1 cellular context compared by ENCODE assay signal in the genomic region with DNA sequence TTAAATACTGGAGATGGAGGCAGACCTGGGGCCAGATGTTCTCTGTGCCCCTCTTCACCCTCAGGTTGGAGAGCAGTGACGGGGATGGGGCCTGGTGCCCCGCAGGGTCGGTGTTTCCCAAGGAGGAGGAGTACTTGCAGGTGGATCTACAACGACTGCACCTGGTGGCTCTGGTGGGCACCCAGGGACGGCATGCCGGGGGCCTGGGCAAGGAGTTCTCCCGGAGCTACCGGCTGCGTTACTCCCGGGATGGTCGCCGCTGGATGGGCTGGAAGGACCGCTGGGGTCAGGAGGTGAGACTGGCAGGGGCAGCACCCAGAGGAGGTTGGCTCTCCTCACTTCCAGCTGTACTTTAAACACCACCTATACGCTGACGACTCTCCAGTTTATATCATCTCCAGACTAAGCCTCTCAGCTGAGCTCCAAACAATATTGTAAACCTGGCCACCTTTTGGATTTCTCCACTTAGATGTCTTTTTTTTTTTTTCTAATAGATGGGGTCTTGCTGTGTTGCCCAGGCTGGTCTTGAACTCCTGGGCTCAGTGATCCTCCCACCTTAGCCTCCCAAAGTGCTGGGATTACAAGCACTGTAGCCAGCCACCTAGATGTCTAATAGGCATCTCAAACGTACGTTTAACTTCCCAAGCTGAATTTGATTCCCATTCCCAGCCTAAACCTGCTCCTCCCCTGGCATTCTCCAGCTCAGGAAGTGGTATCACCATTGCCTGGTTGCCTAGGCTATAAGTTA.
TF ChIP-seq lines count a peak whose summit lies in the region.

No MANE protein-coding gene starts in this region.

TF ChIP-seq in K562, 482 proteins besides CTCF, POLR2A, EP300 and RAD21:
- TF ChIP-seq, protein P1, sequence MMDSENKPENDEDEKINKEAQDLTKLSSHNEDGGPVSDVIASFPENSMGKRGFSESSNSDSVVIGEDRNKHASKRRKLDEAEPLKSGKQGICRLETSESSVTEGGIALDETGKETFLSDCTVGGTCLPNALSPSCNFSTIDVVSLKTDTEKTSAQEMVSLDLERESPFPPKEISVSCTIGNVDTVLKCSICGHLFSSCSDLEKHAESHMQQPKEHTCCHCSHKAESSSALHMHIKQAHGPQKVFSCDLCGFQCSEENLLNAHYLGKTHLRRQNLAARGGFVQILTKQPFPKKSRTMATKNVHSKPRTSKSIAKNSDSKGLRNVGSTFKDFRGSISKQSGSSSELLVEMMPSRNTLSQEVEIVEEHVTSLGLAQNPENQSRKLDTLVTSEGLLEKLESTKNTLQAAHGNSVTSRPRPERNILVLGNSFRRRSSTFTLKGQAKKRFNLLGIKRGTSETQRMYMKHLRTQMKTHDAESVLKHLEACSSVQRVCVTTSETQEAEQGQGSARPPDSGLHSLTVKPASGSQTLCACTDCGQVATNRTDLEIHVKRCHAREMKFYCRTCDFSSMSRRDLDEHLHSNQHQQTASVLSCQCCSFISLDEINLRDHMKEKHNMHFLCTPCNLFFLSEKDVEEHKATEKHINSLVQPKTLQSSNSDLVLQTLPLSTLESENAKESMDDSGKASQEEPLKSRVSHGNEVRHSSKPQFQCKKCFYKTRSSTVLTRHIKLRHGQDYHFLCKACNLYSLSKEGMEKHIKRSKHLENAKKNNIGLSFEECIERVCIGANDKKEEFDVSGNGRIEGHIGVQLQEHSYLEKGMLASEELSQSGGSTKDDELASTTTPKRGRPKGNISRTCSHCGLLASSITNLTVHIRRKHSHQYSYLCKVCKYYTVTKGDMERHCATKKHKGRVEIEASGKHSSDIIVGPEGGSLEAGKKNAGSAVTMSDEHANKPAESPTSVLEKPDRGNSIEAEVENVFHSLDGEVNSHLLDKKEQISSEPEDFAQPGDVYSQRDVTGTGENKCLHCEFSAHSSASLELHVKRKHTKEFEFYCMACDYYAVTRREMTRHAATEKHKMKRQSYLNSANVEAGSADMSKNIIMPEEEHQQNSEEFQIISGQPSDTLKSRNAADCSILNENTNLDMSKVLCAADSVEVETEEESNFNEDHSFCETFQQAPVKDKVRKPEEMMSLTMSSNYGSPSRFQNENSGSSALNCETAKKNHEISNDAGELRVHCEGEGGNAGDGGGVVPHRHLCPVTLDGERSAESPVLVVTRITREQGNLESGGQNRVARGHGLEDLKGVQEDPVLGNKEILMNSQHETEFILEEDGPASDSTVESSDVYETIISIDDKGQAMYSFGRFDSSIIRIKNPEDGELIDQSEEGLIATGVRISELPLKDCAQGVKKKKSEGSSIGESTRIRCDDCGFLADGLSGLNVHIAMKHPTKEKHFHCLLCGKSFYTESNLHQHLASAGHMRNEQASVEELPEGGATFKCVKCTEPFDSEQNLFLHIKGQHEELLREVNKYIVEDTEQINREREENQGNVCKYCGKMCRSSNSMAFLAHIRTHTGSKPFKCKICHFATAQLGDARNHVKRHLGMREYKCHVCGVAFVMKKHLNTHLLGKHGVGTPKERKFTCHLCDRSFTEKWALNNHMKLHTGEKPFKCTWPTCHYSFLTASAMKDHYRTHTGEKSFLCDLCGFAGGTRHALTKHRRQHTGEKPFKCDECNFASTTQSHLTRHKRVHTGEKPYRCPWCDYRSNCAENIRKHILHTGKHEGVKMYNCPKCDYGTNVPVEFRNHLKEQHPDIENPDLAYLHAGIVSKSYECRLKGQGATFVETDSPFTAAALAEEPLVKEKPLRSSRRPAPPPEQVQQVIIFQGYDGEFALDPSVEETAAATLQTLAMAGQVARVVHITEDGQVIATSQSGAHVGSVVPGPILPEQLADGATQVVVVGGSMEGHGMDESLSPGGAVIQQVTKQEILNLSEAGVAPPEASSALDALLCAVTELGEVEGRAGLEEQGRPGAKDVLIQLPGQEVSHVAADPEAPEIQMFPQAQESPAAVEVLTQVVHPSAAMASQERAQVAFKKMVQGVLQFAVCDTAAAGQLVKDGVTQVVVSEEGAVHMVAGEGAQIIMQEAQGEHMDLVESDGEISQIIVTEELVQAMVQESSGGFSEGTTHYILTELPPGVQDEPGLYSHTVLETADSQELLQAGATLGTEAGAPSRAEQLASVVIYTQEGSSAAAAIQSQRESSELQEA (IDR thresholded peaks at IDR 0.05; ENCODE audit: low read depth), result no peak
- TF ChIP-seq CCNT2 (IDR thresholded peaks at IDR 0.05; ENCODE audit: borderline replicate concordance, extremely low read depth, insufficient read length, low read depth, low read length) (no peak), ZNF121 (CRISPR knock-in tag; conservative IDR thresholded peaks at IDR 0.05) (peak; percentile 63)
- TF ChIP-seq, protein P2, sequence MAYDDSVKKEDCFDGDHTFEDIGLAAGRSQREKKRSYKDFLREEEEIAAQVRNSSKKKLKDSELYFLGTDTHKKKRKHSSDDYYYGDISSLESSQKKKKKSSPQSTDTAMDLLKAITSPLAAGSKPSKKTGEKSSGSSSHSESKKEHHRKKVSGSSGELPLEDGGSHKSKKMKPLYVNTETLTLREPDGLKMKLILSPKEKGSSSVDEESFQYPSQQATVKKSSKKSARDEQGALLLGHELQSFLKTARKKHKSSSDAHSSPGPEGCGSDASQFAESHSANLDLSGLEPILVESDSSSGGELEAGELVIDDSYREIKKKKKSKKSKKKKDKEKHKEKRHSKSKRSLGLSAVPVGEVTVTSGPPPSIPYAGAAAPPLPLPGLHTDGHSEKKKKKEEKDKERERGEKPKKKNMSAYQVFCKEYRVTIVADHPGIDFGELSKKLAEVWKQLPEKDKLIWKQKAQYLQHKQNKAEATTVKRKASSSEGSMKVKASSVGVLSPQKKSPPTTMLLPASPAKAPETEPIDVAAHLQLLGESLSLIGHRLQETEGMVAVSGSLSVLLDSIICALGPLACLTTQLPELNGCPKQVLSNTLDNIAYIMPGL (CRISPR knock-in tag; IDR thresholded peaks at IDR 0.05), result no peak
